23 cellular contexts compared by ENCODE assay signal in genomic region chr16:56927471-56927870, GRCh38. TPM values are rescaled to one million over a fixed set of nuclear protein-coding genes. Genes with fewer than 3 reads are reported as not detected.
DNase-seq lines count a peak whose midpoint lies in the region; ATAC-seq, FAIRE-seq and TF ChIP-seq lines count a peak whose summit lies in the region.
"Had no signal": no experiment of that assay in that cellular context is flagged by ENCODE, and none has a peak within 500 bp of the region (broad histone marks: within the 10 kb centered on the region; RNA-seq: fewer than 3 reads in every experiment).

No MANE protein-coding gene starts in this region.

- H3K9me2 ChIP-seq in OCI-LY1 (ENCODE audit: low read depth, low read length), result no peaks in the 10 kb centered on the region
- no peaks in the 10 kb centered on the region for H3K9me2 ChIP-seq in PC-9 (ENCODE audit: insufficient read depth)

- H3K4me3 Mint-ChIP-seq in activated B cell treated with CpG ODN at 0.5 μM for 24 hours, result no peak overlapping the region
- H3K4me3 Mint-ChIP-seq: CD14-positive monocyte; CD4-positive, alpha-beta T cell; CD8-positive, alpha-beta memory T cell; HFFc6 had no signal

- no peak for DNase-seq in GM19239 (ENCODE audit: insufficient read length, low spot score)
- no peak for DNase-seq in activated B cell treated with CpG ODN at 0.5 μM for 24 hours
- DNase-seq in mesenchymal stem cell, result no peak
- DNase-seq in PC-9, result no peak
- DNase-seq in mammary epithelial cell, result no peak
- DNase-seq in HuH-7.5 (ENCODE audit: low spot score), result no peak
- DNase-seq: CD4-positive, alpha-beta T cell; CD8-positive, alpha-beta memory T cell; DMS 273 treated with DMSO at 0.1 percent for 48 hours; DMS79; EL; GDM1; GOT3; HFFc6 had no signal

- H3K79me2 ChIP-seq in OCI-LY1 (ENCODE audit: insufficient read depth, low read length) (peaks cover 2% of the 10 kb centered on the region), PC-9 (ENCODE audit: low read depth) (peaks cover 3% of the 10 kb centered on the region), mammary epithelial cell (ENCODE audit: insufficient read depth, low read length) (peaks cover 5% of the 10 kb centered on the region)

- no peak overlapping the region for H2BK12ac ChIP-seq in mesenchymal stem cell (ENCODE audit: low read length in 2 of 2)

- H3F3A ChIP-seq in OCI-LY1 (ENCODE audit: insufficient read depth, low read length) (no peaks in the 10 kb centered on the region), PC-9 (ENCODE audit: insufficient read depth, low read depth) (peaks cover 2% of the 10 kb centered on the region)

- H3K79me1 ChIP-seq in mesenchymal stem cell (replicated peaks; ENCODE audit: low read length, poor library complexity, severe bottlenecking), result no peaks in the 10 kb centered on the region

- H3K18ac ChIP-seq in mesenchymal stem cell (ENCODE audit: low read depth in 1 of 2, low read length in 2 of 2), result no peak overlapping the region

- in situ Hi-C loops in mammary epithelial cell (cut with MboI; ENCODE audit: low sequenced_read_pairs in 2 of 2), result no loop called here

- H3K4me1 ChIP-seq in OCI-LY1 (ENCODE audit: insufficient read depth, low read length, severe bottlenecking), result peaks cover 37% of the 10 kb centered on the region
- peaks cover 11% of the 10 kb centered on the region for H3K4me1 ChIP-seq in mesenchymal stem cell (ENCODE audit: control insufficient read depth, insufficient read depth, low read depth, low read length)
- H3K4me1 ChIP-seq in PC-9 (replicated peaks; ENCODE audit: insufficient read depth), result peaks cover 16% of the 10 kb centered on the region
- peaks cover 7% of the 10 kb centered on the region for H3K4me1 ChIP-seq in mammary epithelial cell (ENCODE audit: insufficient read depth, low read length)

- no peak overlapping the region for H2BK15ac ChIP-seq in mesenchymal stem cell (ENCODE audit: low read depth, poor library complexity, severe bottlenecking)

- H3K4me2 ChIP-seq in OCI-LY1 (ENCODE audit: low read length) (no peak overlapping the region), mesenchymal stem cell (ENCODE audit: low read length, poor library complexity, severe bottlenecking) (no peak overlapping the region), PC-9 (no peak overlapping the region), mammary epithelial cell (ENCODE audit: insufficient read depth, low read depth, low read length) (no peak overlapping the region)

- TF ChIP-seq CTCF in OCI-LY1 (IDR thresholded peaks at IDR 0.05; ENCODE audit: low read length) (no peak), activated B cell treated with CpG ODN at 0.5 μM for 24 hours (IDR thresholded peaks at IDR 0.05) (no peak), PC-9 (conservative IDR thresholded peaks at IDR 0.05) (no peak), mammary epithelial cell (conservative IDR thresholded peaks at IDR 0.05 in 1 of 2, IDR thresholded peaks at IDR 0.05 in 1 of 2; ENCODE audit: extremely low read depth in 1 of 2, insufficient read depth in 1 of 2, low read depth in 1 of 2, low read length in 2 of 2) (no peak)

- no peak for ATAC-seq in activated B cell treated with CpG ODN at 0.5 μM for 24 hours (ENCODE audit: low read depth)
- ATAC-seq: GM12878 had no signal

- WGBS in mesenchymal stem cell, result 29% methylated on average over 1 of the region's 2 CpGs
- WGBS in mammary epithelial cell (ENCODE audit: low coverage, missing lambda C conversion rate), result 55% methylated on average over 2 of the region's 2 CpGs

- no peaks in the 10 kb centered on the region for H3K9me3 Mint-ChIP-seq in activated B cell treated with CpG ODN at 0.5 μM for 24 hours
- H3K9me3 Mint-ChIP-seq: CD4-positive, alpha-beta T cell; CD8-positive, alpha-beta memory T cell; HFFc6 had no signal

- no peak overlapping the region for H3K14ac ChIP-seq in mesenchymal stem cell (ENCODE audit: low read length in 2 of 2)

- intact Hi-C loops in activated B cell treated with CpG ODN at 0.5 μM for 24 hours (cut with micrococcal nuclease), result no loop called here
- intact Hi-C loops in PC-9 (cut with micrococcal nuclease; ENCODE audit: unreplicated experiment), result no loop called here
- intact Hi-C loops in mammary epithelial cell (cut with micrococcal nuclease), result no loop called here

- H3K4ac ChIP-seq in mesenchymal stem cell (ENCODE audit: low read depth in 1 of 2, low read length in 2 of 2), result no peak overlapping the region

- BruUV-seq in PC-9 (replicated peaks; lab: Mats Ljungman, UMichigan) (no TSS peak), mammary epithelial cell (replicated peaks; lab: Mats Ljungman, UMichigan) (no TSS peak)

- H2AFZ ChIP-seq in OCI-LY1 (ENCODE audit: low read length) (no peak overlapping the region), mesenchymal stem cell (ENCODE audit: low read depth, low read length) (no peak overlapping the region), PC-9 (no peak overlapping the region), mammary epithelial cell (ENCODE audit: low read depth, low read length) (no peak overlapping the region)

- H3K36me3 Mint-ChIP-seq in activated B cell treated with CpG ODN at 0.5 μM for 24 hours (ENCODE audit: low read depth), result peaks cover 4% of the 10 kb centered on the region

- no peak overlapping the region for H4K91ac ChIP-seq in mesenchymal stem cell (ENCODE audit: low read length)

- H3K23ac ChIP-seq in mesenchymal stem cell (ENCODE audit: low read length in 2 of 2), result no peak overlapping the region

- dilution Hi-C loops in mammary epithelial cell (cut with HindIII; ENCODE audit: low sequenced_read_pairs), result no loop called here

- H3K4me1 Mint-ChIP-seq in activated B cell treated with CpG ODN at 0.5 μM for 24 hours, result peaks cover 48% of the 10 kb centered on the region

- CTCF ChIA-PET in activated B cell treated with CpG ODN at 0.5 μM for 24 hours (lab: Charles Lee), result interaction anchor here (1.1 kb wide), 1 partner anchor 58 kb away, joined by 3 read pairs; no protein-coding TSS in a partner anchor
- CTCF ChIA-PET in PC-9 (lab: Charles Lee), result no interaction called here
- CTCF ChIA-PET in mammary epithelial cell (lab: Charles Lee; ENCODE audit: low non-redundant PET), result no interaction called here

- no peak overlapping the region for H4K8ac ChIP-seq in mesenchymal stem cell (ENCODE audit: low read length)

- H3K4me3 ChIP-seq in OCI-LY1 (ENCODE audit: low read depth, low read length, poor library complexity, severe bottlenecking) (no peak overlapping the region), mesenchymal stem cell (ENCODE audit: insufficient read depth in 1 of 2, low read depth in 1 of 2, low read length in 2 of 2) (no peak overlapping the region), PC-9 (no peak overlapping the region), mammary epithelial cell (replicated peaks in 1 of 3; ENCODE audit: insufficient read depth in 1 of 3, low read depth in 2 of 3, low read length in 3 of 3) (no peak overlapping the region)
- H3K4me3 ChIP-seq: GM12878, HAP-1 had no signal

- H4K20me1 ChIP-seq in OCI-LY1 (ENCODE audit: insufficient read depth, low read length) (no peaks in the 10 kb centered on the region), PC-9 (ENCODE audit: insufficient read depth) (no peaks in the 10 kb centered on the region), mammary epithelial cell (ENCODE audit: insufficient read depth, low read length) (no peaks in the 10 kb centered on the region)

- no peak overlapping the region for H2AK5ac ChIP-seq in mesenchymal stem cell (ENCODE audit: low read length, severe bottlenecking)

- H3K27me3 Mint-ChIP-seq in activated B cell treated with CpG ODN at 0.5 μM for 24 hours, result no peaks in the 10 kb centered on the region
- H3K27me3 Mint-ChIP-seq: CD4-positive, alpha-beta T cell had no signal

- no peak overlapping the region for H2BK5ac ChIP-seq in mesenchymal stem cell (ENCODE audit: low read depth, low read length, poor library complexity, severe bottlenecking)

- H3K36me3 ChIP-seq in KOPT-K1 (ENCODE audit: insufficient read depth, low read length) (no peaks in the 10 kb centered on the region), OCI-LY1 (ENCODE audit: insufficient read depth, low read length) (peaks cover 2% of the 10 kb centered on the region; the same call in 1 of the 2 replicates), mesenchymal stem cell (ENCODE audit: control insufficient read depth in 1 of 2, insufficient read depth in 2 of 2, low read depth in 1 of 2, low read length in 2 of 2) (no peaks in the 10 kb centered on the region), PC-9 (ENCODE audit: low read depth) (no peaks in the 10 kb centered on the region), mammary epithelial cell (ENCODE audit: insufficient read depth, low read length) (no peaks in the 10 kb centered on the region)

- POLR2A ChIA-PET in activated B cell treated with CpG ODN at 0.5 μM for 24 hours (lab: Charles Lee), result interaction anchor here (0.7 to 22.7 kb wide), 7 partner anchors 9 to 198 kb away, joined by 3 to 795 read pairs (median 3); partner anchors contain the start of gene HERPUD1
- POLR2A ChIA-PET in PC-9 (lab: Charles Lee; ENCODE audit: unreplicated experiment), result no interaction called here

- FAIRE-seq in GM19239 (lab: Jason Lieb, UNC), result peak; percentile 21
- FAIRE-seq: D721Med, GM12878, H54 had no signal

- H3K9me3 ChIP-seq in KOPT-K1 (ENCODE audit: insufficient read depth, low read length, poor library complexity, severe bottlenecking) (no peaks in the 10 kb centered on the region), OCI-LY1 (ENCODE audit: low read length) (no peaks in the 10 kb centered on the region), mesenchymal stem cell (ENCODE audit: control insufficient read depth, low read length) (no peaks in the 10 kb centered on the region), PC-9 (ENCODE audit: insufficient read depth, low read depth) (no peaks in the 10 kb centered on the region), mammary epithelial cell (replicated peaks; ENCODE audit: insufficient read depth, low read length) (no peaks in the 10 kb centered on the region)
- H3K9me3 ChIP-seq: HAP-1 had no signal

- H2BK120ac ChIP-seq in mesenchymal stem cell (ENCODE audit: low read depth, low read length), result no peak overlapping the region

- H3K27ac ChIP-seq in KOPT-K1 (ENCODE audit: low read depth, low read length, poor library complexity, severe bottlenecking) (peak overlapping the region; percentile 56), OCI-LY1 (ENCODE audit: low read depth, low read length, poor library complexity, severe bottlenecking) (peak overlapping the region; percentile 47), mesenchymal stem cell (ENCODE audit: low read length, poor library complexity, severe bottlenecking) (no peak overlapping the region), PC-9 (no peak overlapping the region), mammary epithelial cell (ENCODE audit: insufficient read depth, low read depth, low read length) (no peak overlapping the region)

- peak overlapping the region; percentile 41 for H3K27ac Mint-ChIP-seq in activated B cell treated with CpG ODN at 0.5 μM for 24 hours
- H3K27ac Mint-ChIP-seq: CD14-positive monocyte, HFFc6 had no signal

- no peaks in the 10 kb centered on the region for H3K27me3 ChIP-seq in OCI-LY1 (ENCODE audit: insufficient read depth, low read length)
- no peaks in the 10 kb centered on the region for H3K27me3 ChIP-seq in mesenchymal stem cell (ENCODE audit: control insufficient read depth in 1 of 2, insufficient read depth in 1 of 2, low read length in 2 of 2)
- H3K27me3 ChIP-seq in PC-9 (ENCODE audit: insufficient read depth, low read depth), result no peaks in the 10 kb centered on the region
- no peaks in the 10 kb centered on the region for H3K27me3 ChIP-seq in mammary epithelial cell (ENCODE audit: insufficient read depth, low read length)

- H3K9ac ChIP-seq in OCI-LY1 (ENCODE audit: low read length) (no peak overlapping the region), mesenchymal stem cell (ENCODE audit: low read length) (no peak overlapping the region), mammary epithelial cell (ENCODE audit: insufficient read depth, low read length) (no peak overlapping the region)

RNA-seq across cellular contexts. Expression of gene HERPUD1, which starts 4.5 kb away (rescaled TPM):
- total RNA-seq in activated B cell treated with CpG ODN at 0.5 μM for 24 hours, result 766 and 820 TPM in 2 replicates
- polyA plus RNA-seq in mesenchymal stem cell (2013, experiment 1 of 2), result 93.8 TPM
- polyA plus RNA-seq in mesenchymal stem cell (2013, experiment 2 of 2), result 94.5 TPM
- 23.5 and 35.3 TPM in 2 replicates for total RNA-seq in PC-9 (2021)
- 100 to 1,000 TPM; 166 to 239 TPM for total RNA-seq in mammary epithelial cell
- polyA plus RNA-seq in mammary epithelial cell, result 131 TPM
- polyA minus RNA-seq in mammary epithelial cell, result 238 TPM

RNA-seq across cellular contexts. Expression of gene CETP, which starts 34.3 kb away (rescaled TPM):
- total RNA-seq in activated B cell treated with CpG ODN at 0.5 μM for 24 hours, result 1.0 and 1.4 TPM in 2 replicates
- polyA plus RNA-seq in mesenchymal stem cell (2013, experiment 1 of 2), result not detected
- 0.03 TPM for polyA plus RNA-seq in mesenchymal stem cell (2013, experiment 2 of 2)
- not detected in 2 replicates for total RNA-seq in PC-9 (2021)
- not detected for total RNA-seq in mammary epithelial cell
- not detected for polyA plus RNA-seq in mammary epithelial cell
- not detected for polyA minus RNA-seq in mammary epithelial cell
- total RNA-seq: A172; A673; CD4-positive, alpha-beta T cell; CD8-positive, alpha-beta memory T cell; HFFc6 had no signal
- polyA plus RNA-seq: CD8-positive, alpha-beta memory T cell had no signal

Comparison
In these comparisons a context has a peak if more than half of its experiments do, and no peak if none do; other contexts are left out.
1. H3K27ac ChIP-seq: peak in KOPT-K1 (single experiment) and OCI-LY1 (single experiment); none in mesenchymal stem cell (single experiment), PC-9 (single experiment) and mammary epithelial cell (single experiment).